In the genomic region with DNA sequence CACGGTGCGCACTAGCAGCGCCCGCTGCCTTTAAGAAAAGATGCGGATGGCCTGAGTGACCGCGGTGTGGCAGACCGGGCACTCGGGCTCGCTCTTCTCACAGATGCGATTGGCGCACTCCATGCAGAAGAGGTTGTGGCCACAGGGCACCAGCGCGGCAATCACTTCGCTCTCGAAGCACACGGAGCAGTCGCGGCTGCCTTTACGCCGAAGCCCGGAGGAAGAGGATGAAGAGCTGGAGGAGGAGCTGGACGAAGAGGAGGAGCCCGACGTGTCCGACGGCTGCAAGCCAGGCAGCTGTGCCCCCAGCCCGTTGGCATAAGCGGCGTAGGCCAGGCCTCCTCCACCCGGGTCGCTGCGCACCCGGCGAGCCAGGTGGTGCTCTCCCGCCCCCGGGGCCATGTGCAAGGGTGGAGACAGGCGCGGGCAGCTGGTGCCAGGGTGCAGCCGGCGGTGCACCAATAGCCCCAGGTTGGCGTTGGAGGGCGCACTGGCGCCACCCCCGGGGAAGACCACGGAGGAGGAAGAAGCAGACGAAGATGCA, we compare ENCODE assay signal across 10 cellular contexts. TPM values are rescaled to one million over a fixed set of nuclear protein-coding genes. Genes with fewer than 3 reads are reported as not detected.
A peak's percentile ranks its signal among the peaks of the same experiment; 100 is the strongest.
DNase-seq lines count a peak whose midpoint lies in the region; ATAC-seq, FAIRE-seq and TF ChIP-seq lines count a peak whose summit lies in the region.
"Had no signal": no experiment of that assay in that cellular context is flagged by ENCODE, and none has a peak within 500 bp of the region (broad histone marks: within the 10 kb centered on the region; RNA-seq: fewer than 3 reads in every experiment).

No MANE protein-coding gene starts in this region.

- H3K36me3 Mint-ChIP-seq in activated T-helper 2 cell treated with anti-CD3 and anti-CD28 coated beads, Interferon-gamma antibody, Interleukin-2, Interleukin-4, amounts not matched to agents 10 μg/mL and 5 μg/mL and 100 μg/mL, durations not matched to agents 14 hours and 24 hours and 36 hours (ENCODE audit: low read depth): no peaks in the 10 kb centered on the region

- H3K4me1 ChIP-seq in heart right ventricle (peaks cover 3 to 48% (median 34%) of the 10 kb centered on the region in 9 donors), thoracic aorta (ENCODE audit: control insufficient read depth in 1 of 2, low read depth in 2 of 2) (peaks cover 5 to 20% of the 10 kb centered on the region in 2 donors), gastrocnemius medialis (peaks cover 15 to 20% of the 10 kb centered on the region in 2 donors)

- no peak for TF ChIP-seq POLR2A in gastrocnemius medialis (IDR thresholded peaks at IDR 0.05)

- H3K4me3 Mint-ChIP-seq in activated T-helper 2 cell treated with anti-CD3 and anti-CD28 coated beads, Interferon-gamma antibody, Interleukin-2, Interleukin-4, amounts not matched to agents 10 μg/mL and 5 μg/mL and 100 μg/mL, durations not matched to agents 14 hours and 24 hours and 36 hours (ENCODE audit: low read depth): peak overlapping the region; percentile 53

- peak overlapping the region in 8 of 10 donors; percentile 85 to 97 (median 90) for H3K4me3 ChIP-seq in heart right ventricle
- peak overlapping the region; percentile 96 for H3K4me3 ChIP-seq in thoracic aorta
- peak overlapping the region in 1 of 4 donors; percentile 76 for H3K4me3 ChIP-seq in gastrocnemius medialis
- H3K4me3 ChIP-seq: body of pancreas had no signal

- peaks cover 0 to 20% (median 0%) of the 10 kb centered on the region in 9 donors for H3K36me3 ChIP-seq in heart right ventricle
- no peaks in the 10 kb centered on the region for H3K36me3 ChIP-seq in thoracic aorta
- no peaks in the 10 kb centered on the region for H3K36me3 ChIP-seq in gastrocnemius medialis

- H3K27me3 ChIP-seq in heart right ventricle (peaks cover 0 to 24% (median 0%) of the 10 kb centered on the region in 7 donors), thoracic aorta (replicated peaks; ENCODE audit: insufficient read depth) (no peaks in the 10 kb centered on the region), gastrocnemius medialis (peaks cover 0 to 6% (median 0%) of the 10 kb centered on the region in 3 donors)

- no peak overlapping the region for H3K27ac Mint-ChIP-seq in activated T-helper 2 cell treated with anti-CD3 and anti-CD28 coated beads, Interferon-gamma antibody, Interleukin-2, Interleukin-4, amounts not matched to agents 10 μg/mL and 5 μg/mL and 100 μg/mL, durations not matched to agents 14 hours and 24 hours and 36 hours

- H3K9me3 Mint-ChIP-seq in activated T-helper 2 cell treated with anti-CD3 and anti-CD28 coated beads, Interferon-gamma antibody, Interleukin-2, Interleukin-4, amounts not matched to agents 10 μg/mL and 5 μg/mL and 100 μg/mL, durations not matched to agents 14 hours and 24 hours and 36 hours: no peaks in the 10 kb centered on the region

- H3K9me3 ChIP-seq in heart right ventricle (no peaks in the 10 kb centered on the region), thoracic aorta (no peaks in the 10 kb centered on the region), gastrocnemius medialis (no peaks in the 10 kb centered on the region)
- H3K9me3 ChIP-seq: body of pancreas had no signal

- TF ChIP-seq CTCF in heart right ventricle (IDR thresholded peaks at IDR 0.05) (no peak), thoracic aorta (IDR thresholded peaks at IDR 0.05) (no peak), gastrocnemius medialis (IDR thresholded peaks at IDR 0.05 in 4 of 5, conservative IDR thresholded peaks at IDR 0.05 in 1 of 5) (no peak)

- ATAC-seq in heart right ventricle: no peak
- no peak for ATAC-seq in left ventricle myocardium superior
- no peak for ATAC-seq in thoracic aorta (ENCODE audit: insufficient number of reproducible peaks, low FRiP score, low read depth)
- no peak for ATAC-seq in HG02623 (IDR thresholded peaks at IDR 0.05; ENCODE audit: unreplicated experiment)
- no peak for ATAC-seq in gastrocnemius medialis
- ATAC-seq: body of pancreas had no signal

- peaks cover 18% of the 10 kb centered on the region for H3K27me3 Mint-ChIP-seq in activated T-helper 2 cell treated with anti-CD3 and anti-CD28 coated beads, Interferon-gamma antibody, Interleukin-2, Interleukin-4, amounts not matched to agents 10 μg/mL and 5 μg/mL and 100 μg/mL, durations not matched to agents 14 hours and 24 hours and 36 hours (ENCODE audit: low read depth)

- no peak for DNase-seq in heart right ventricle
- DNase-seq in left ventricle myocardium superior: no peak
- no peak for DNase-seq in activated T-helper 2 cell treated with anti-CD3 and anti-CD28 coated beads, Interferon-gamma antibody, Interleukin-2, Interleukin-4, amounts not matched to agents 10 μg/mL and 5 μg/mL and 100 μg/mL, durations not matched to agents 14 hours and 24 hours and 36 hours (ENCODE audit: low spot score)
- DNase-seq in left kidney (ENCODE audit: low read depth, low spot score): peak; percentile 73
- DNase-seq in thoracic aorta (ENCODE audit: low spot score): no peak
- no peak for DNase-seq in gastrocnemius medialis
- DNase-seq in GM19239 (ENCODE audit: insufficient read length, low spot score): no peak
- DNase-seq: T-helper 9 cell had no signal

- intact Hi-C loops in heart right ventricle (cut with DNase I) (loop anchor here in 4 of 10 donors (10.0 kb wide), 3 partner anchors 88 to 152 kb away; no protein-coding TSS in a partner anchor), left ventricle myocardium superior (cut with micrococcal nuclease) (loop anchor here (10.0 kb wide), 1 partner anchor 568 kb away; no protein-coding TSS in a partner anchor), gastrocnemius medialis (cut with DNase I; ENCODE audit: low total_unique reads) (loop anchor here (10.0 kb wide), 2 partner anchors 102 to 772 kb away; no protein-coding TSS in a partner anchor)
- intact Hi-C loops in activated T-helper 2 cell treated with anti-CD3 and anti-CD28 coated beads, Interferon-gamma antibody, Interleukin-2, Interleukin-4, amounts not matched to agents 10 μg/mL and 5 μg/mL and 100 μg/mL, durations not matched to agents 14 hours and 24 hours and 36 hours (cut with micrococcal nuclease): loop anchor here (10.0 kb wide), 1 partner anchor 628 kb away; no protein-coding TSS in a partner anchor

- 77 to 83% methylated on average over 47 of the region's 47 CpGs for whole genome bisulfite sequencing in heart right ventricle, 2 donors

- in situ Hi-C loops in gastrocnemius medialis (cut with MboI; ENCODE audit: low sequenced_read_pairs in 4 of 4): no loop called here

- H3K27ac ChIP-seq in heart right ventricle (no peak overlapping the region), thoracic aorta (no peak overlapping the region), gastrocnemius medialis (no peak overlapping the region)
- H3K27ac ChIP-seq: body of pancreas had no signal

- no peak for FAIRE-seq in GM19239 (lab: Jason Lieb, UNC)

- H3K4me1 Mint-ChIP-seq in activated T-helper 2 cell treated with anti-CD3 and anti-CD28 coated beads, Interferon-gamma antibody, Interleukin-2, Interleukin-4, amounts not matched to agents 10 μg/mL and 5 μg/mL and 100 μg/mL, durations not matched to agents 14 hours and 24 hours and 36 hours (ENCODE audit: low read depth): peaks cover 7% of the 10 kb centered on the region

RNA-seq across cellular contexts. Expression of gene MEX3B, which starts 2.6 kb away (rescaled TPM):
- total RNA-seq in heart right ventricle: 1 to 10 TPM; 1.3 to 5.0 (median 2.5) TPM
- 1 to 10 TPM; 3.0 to 3.2 TPM for polyA plus RNA-seq in heart right ventricle
- total RNA-seq in left ventricle myocardium superior: 3.6 TPM
- total RNA-seq in activated T-helper 2 cell treated with anti-CD3 and anti-CD28 coated beads, Interferon-gamma antibody, Interleukin-2, Interleukin-4, amounts not matched to agents 10 μg/mL and 5 μg/mL and 100 μg/mL, durations not matched to agents 14 hours and 24 hours and 36 hours: 1.6 and 1.8 TPM in 2 replicates
- 1 to 10 TPM in 1 of 2 donors, under 1 TPM in 1; 0.68 to 5.6 TPM for total RNA-seq in thoracic aorta
- 1 to 10 TPM; 1.3 to 2.4 (median 1.4) TPM for total RNA-seq in gastrocnemius medialis
